ENCODE assay signal across 43 cellular contexts in the genomic region with DNA sequence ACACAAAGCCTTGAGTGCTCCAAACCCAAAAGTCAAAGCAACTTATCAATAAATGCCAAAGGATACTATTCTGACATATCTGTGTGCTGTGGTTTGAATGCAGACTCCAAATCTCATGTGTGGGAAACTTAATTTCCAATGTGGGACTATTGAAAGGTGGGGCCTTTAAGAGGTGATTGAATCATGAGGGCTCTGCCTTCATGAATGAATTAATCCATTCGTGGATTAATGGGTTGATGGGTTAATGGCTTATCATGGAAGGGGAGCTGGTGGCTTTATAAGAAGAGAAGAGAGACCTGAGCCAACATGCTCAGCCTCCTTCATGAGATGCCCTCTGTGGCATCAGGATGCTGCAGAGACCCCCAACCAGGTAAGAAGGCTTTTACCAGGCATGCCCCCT. TPM values are rescaled to one million over a fixed set of nuclear protein-coding genes. Genes with fewer than 3 reads are reported as not detected.
"Had no signal": no experiment of that assay in that cellular context is flagged by ENCODE, and none has a peak within 500 bp of the region (broad histone marks: within the 10 kb centered on the region; RNA-seq: fewer than 3 reads in every experiment).

No MANE protein-coding gene starts in this region.

- FAIRE-seq: astrocyte, bronchial epithelial cell had no signal

- H3K9me3 Mint-ChIP-seq: activated naive CD4-positive, alpha-beta T cell treated with anti-CD3 and anti-CD28 coated beads for 36 hours; activated naive CD4-positive, alpha-beta T cell treated with anti-CD3 and anti-CD28 coated beads, Interleukin-2, amount 10 ng/mL, durations not matched to agents 7 days and 5 days; activated naive CD4-positive, alpha-beta T cell treated with anti-CD3 and anti-CD28 coated beads, Interleukin-2, amount 50 U/mL, for 24 hours; activated naive CD4-positive, alpha-beta T cell treated with anti-CD3 and anti-CD28 coated beads, Interleukin-2, amount 50 U/mL, for 72 hours; activated naive CD8-positive, alpha-beta T cell treated with anti-CD3 and anti-CD28 coated beads for 36 hours; activated naive CD8-positive, alpha-beta T cell treated with anti-CD3 and anti-CD28 coated beads, Interleukin-2, amount 10 ng/mL, durations not matched to agents 7 days and 5 days; activated naive CD8-positive, alpha-beta T cell treated with anti-CD3 and anti-CD28 coated beads, Interleukin-2, amount 50 U/mL, for 24 hours; activated T-cell treated with anti-CD3 and anti-CD28 coated beads, Interleukin-2, amount 50 U/mL, for 24 hours; activated T-cell treated with anti-CD3 and anti-CD28 coated beads, Interleukin-2, amount 50 U/mL, for 4 hours; activated T-cell treated with anti-CD3 and anti-CD28 coated beads, Interleukin-2, amount 50 U/mL, for 72 hours; activated T-helper 1 cell treated with anti-CD3 and anti-CD28 coated beads, Interleukin-12 subunit alpha, Interleukin-12 subunit beta, Interleukin-2, Interleukin-4 antibody, amounts not matched to agents 30 ng/mL and 10 ng/mL and 1 ng/mL, durations not matched to agents 14 hours and 24 hours and 36 hours; activated T-helper 17 cell treated with anti-CD3 and anti-CD28 coated beads, Interleukin-2, amount 50 U/mL, for 72 hours; activated T-helper 2 cell treated with anti-CD3 and anti-CD28 coated beads, Interferon-gamma antibody, Interleukin-2, Interleukin-4, amounts not matched to agents 10 μg/mL and 5 μg/mL and 100 μg/mL, durations not matched to agents 14 hours and 24 hours and 36 hours; central memory CD8-positive, alpha-beta T cell had no signal

- H3K4me1 Mint-ChIP-seq: activated naive CD4-positive, alpha-beta T cell treated with anti-CD3 and anti-CD28 coated beads, Interleukin-2, amount 10 ng/mL, durations not matched to agents 7 days and 5 days; activated naive CD4-positive, alpha-beta T cell treated with anti-CD3 and anti-CD28 coated beads, Interleukin-2, amount 50 U/mL, for 24 hours; activated naive CD8-positive, alpha-beta T cell treated with anti-CD3 and anti-CD28 coated beads for 36 hours; activated naive CD8-positive, alpha-beta T cell treated with anti-CD3 and anti-CD28 coated beads, Interleukin-2, amount 10 ng/mL, durations not matched to agents 7 days and 5 days; activated naive CD8-positive, alpha-beta T cell treated with anti-CD3 and anti-CD28 coated beads, Interleukin-2, amount 50 U/mL, for 24 hours; activated T-helper 17 cell treated with anti-CD3 and anti-CD28 coated beads, Interleukin-2, amount 50 U/mL, for 72 hours; brain; central memory CD8-positive, alpha-beta T cell had no signal

- H3K27me3 ChIP-seq: adrenal gland, ascending aorta, body of pancreas, breast epithelium, cardiac muscle cell had no signal

- H3K27ac Mint-ChIP-seq: activated naive CD4-positive, alpha-beta T cell treated with anti-CD3 and anti-CD28 coated beads for 36 hours; activated naive CD4-positive, alpha-beta T cell treated with anti-CD3 and anti-CD28 coated beads, Interleukin-2, amount 10 ng/mL, durations not matched to agents 7 days and 5 days; activated naive CD4-positive, alpha-beta T cell treated with anti-CD3 and anti-CD28 coated beads, Interleukin-2, amount 50 U/mL, for 24 hours; activated naive CD4-positive, alpha-beta T cell treated with anti-CD3 and anti-CD28 coated beads, Interleukin-2, amount 50 U/mL, for 72 hours; activated naive CD8-positive, alpha-beta T cell; activated naive CD8-positive, alpha-beta T cell treated with anti-CD3 and anti-CD28 coated beads for 36 hours; activated naive CD8-positive, alpha-beta T cell treated with anti-CD3 and anti-CD28 coated beads, Interleukin-2, amount 10 ng/mL, durations not matched to agents 7 days and 5 days; activated naive CD8-positive, alpha-beta T cell treated with anti-CD3 and anti-CD28 coated beads, Interleukin-2, amount 50 U/mL, for 24 hours; activated T-cell treated with anti-CD3 and anti-CD28 coated beads, Interleukin-2, amount 50 U/mL, for 24 hours; activated T-cell treated with anti-CD3 and anti-CD28 coated beads, Interleukin-2, amount 50 U/mL, for 72 hours; activated T-helper 1 cell treated with anti-CD3 and anti-CD28 coated beads, Interleukin-12 subunit alpha, Interleukin-12 subunit beta, Interleukin-2, Interleukin-4 antibody, amounts not matched to agents 30 ng/mL and 10 ng/mL and 1 ng/mL, durations not matched to agents 14 hours and 24 hours and 36 hours; activated T-helper 17 cell treated with anti-CD3 and anti-CD28 coated beads, Interleukin-2, amount 50 U/mL, for 72 hours; activated T-helper 2 cell treated with anti-CD3 and anti-CD28 coated beads, Interferon-gamma antibody, Interleukin-2, Interleukin-4, amounts not matched to agents 10 μg/mL and 5 μg/mL and 100 μg/mL, durations not matched to agents 14 hours and 24 hours and 36 hours; brain had no signal

- H3K4me1 ChIP-seq: adrenal gland, ascending aorta, body of pancreas, breast epithelium had no signal

- H3K4me3 ChIP-seq: adrenal gland, ascending aorta, body of pancreas, breast epithelium, cardiac muscle cell had no signal

- DNase-seq: activated effector memory CD4-positive, alpha-beta T cell treated with anti-CD3 and anti-CD28 coated beads, Interleukin-2, amount 50 U/mL, for 16 hours; activated effector memory CD4-positive, alpha-beta T cell treated with Interleukin-2 at 50 U/mL for 16 hours; activated gamma-delta T cell; activated gamma-delta T cell treated with Interleukin-2 at 50 U/mL for 16 hours; activated naive CD4-positive, alpha-beta T cell; activated naive CD4-positive, alpha-beta T cell treated with anti-CD3 and anti-CD28 coated beads for 36 hours; activated naive CD4-positive, alpha-beta T cell treated with anti-CD3 and anti-CD28 coated beads, Interleukin-2, amount 10 ng/mL, durations not matched to agents 7 days and 5 days; activated naive CD4-positive, alpha-beta T cell treated with anti-CD3 and anti-CD28 coated beads, Interleukin-2, amount 50 U/mL, for 16 hours; activated naive CD4-positive, alpha-beta T cell treated with Interleukin-2 at 50 U/mL for 16 hours; activated naive CD8-positive, alpha-beta T cell treated with anti-CD3 and anti-CD28 coated beads for 36 hours; activated naive CD8-positive, alpha-beta T cell treated with anti-CD3 and anti-CD28 coated beads, Interleukin-2, amount 10 ng/mL, durations not matched to agents 7 days and 5 days; activated naive CD8-positive, alpha-beta T cell treated with anti-CD3 and anti-CD28 coated beads, Interleukin-2, amount 50 U/mL, for 24 hours; activated T-cell treated with anti-CD3 and anti-CD28 coated beads, Interleukin-2, amount 50 U/mL, for 24 hours; activated T-cell treated with anti-CD3 and anti-CD28 coated beads, Interleukin-2, amount 50 U/mL, for 4 hours; activated T-cell treated with anti-CD3 and anti-CD28 coated beads, Interleukin-2, amount 50 U/mL, for 48 hours; activated T-cell treated with anti-CD3 and anti-CD28 coated beads, Interleukin-2, amount 50 U/mL, for 72 hours; adrenal gland; amniotic stem cell; amygdala; anterior cingulate cortex; aorta; body of pancreas; brain microvascular endothelial cell; caudate nucleus; central memory CD4-positive, alpha-beta T cell; cerebellar nuclear complex had no signal

- H3K4me3 Mint-ChIP-seq: activated naive CD4-positive, alpha-beta T cell treated with anti-CD3 and anti-CD28 coated beads for 36 hours; activated naive CD4-positive, alpha-beta T cell treated with anti-CD3 and anti-CD28 coated beads, Interleukin-2, amount 10 ng/mL, durations not matched to agents 7 days and 5 days; activated naive CD4-positive, alpha-beta T cell treated with anti-CD3 and anti-CD28 coated beads, Interleukin-2, amount 50 U/mL, for 24 hours; activated naive CD8-positive, alpha-beta T cell; activated naive CD8-positive, alpha-beta T cell treated with anti-CD3 and anti-CD28 coated beads for 36 hours; activated naive CD8-positive, alpha-beta T cell treated with anti-CD3 and anti-CD28 coated beads, Interleukin-2, amount 10 ng/mL, durations not matched to agents 7 days and 5 days; activated naive CD8-positive, alpha-beta T cell treated with anti-CD3 and anti-CD28 coated beads, Interleukin-2, amount 50 U/mL, for 24 hours; activated T-cell treated with anti-CD3 and anti-CD28 coated beads, Interleukin-2, amount 50 U/mL, for 24 hours; activated T-cell treated with anti-CD3 and anti-CD28 coated beads, Interleukin-2, amount 50 U/mL, for 4 hours; activated T-cell treated with anti-CD3 and anti-CD28 coated beads, Interleukin-2, amount 50 U/mL, for 72 hours; activated T-helper 1 cell treated with anti-CD3 and anti-CD28 coated beads, Interleukin-12 subunit alpha, Interleukin-12 subunit beta, Interleukin-2, Interleukin-4 antibody, amounts not matched to agents 30 ng/mL and 10 ng/mL and 1 ng/mL, durations not matched to agents 14 hours and 24 hours and 36 hours; activated T-helper 17 cell treated with anti-CD3 and anti-CD28 coated beads, Interleukin-2, amount 50 U/mL, for 72 hours; brain; central memory CD8-positive, alpha-beta T cell had no signal

- H3K27ac ChIP-seq: adrenal gland, ascending aorta, body of pancreas, brain microvascular endothelial cell, breast epithelium, cardiac muscle cell had no signal

- H3K36me3 ChIP-seq: adrenal gland, ascending aorta, brain microvascular endothelial cell, breast epithelium, cardiac muscle cell had no signal

- H3K36me3 Mint-ChIP-seq: activated naive CD4-positive, alpha-beta T cell treated with anti-CD3 and anti-CD28 coated beads, Interleukin-2, amount 10 ng/mL, durations not matched to agents 7 days and 5 days; activated naive CD4-positive, alpha-beta T cell treated with anti-CD3 and anti-CD28 coated beads, Interleukin-2, amount 50 U/mL, for 24 hours; activated naive CD4-positive, alpha-beta T cell treated with anti-CD3 and anti-CD28 coated beads, Interleukin-2, amount 50 U/mL, for 72 hours; activated naive CD8-positive, alpha-beta T cell; activated naive CD8-positive, alpha-beta T cell treated with anti-CD3 and anti-CD28 coated beads for 36 hours; activated naive CD8-positive, alpha-beta T cell treated with anti-CD3 and anti-CD28 coated beads, Interleukin-2, amount 10 ng/mL, durations not matched to agents 7 days and 5 days; brain had no signal

- ATAC-seq: activated naive CD4-positive, alpha-beta T cell treated with anti-CD3 and anti-CD28 coated beads, Interleukin-2, amount 50 U/mL, for 72 hours; activated naive CD8-positive, alpha-beta T cell treated with anti-CD3 and anti-CD28 coated beads, Interleukin-2, amount 50 U/mL, for 24 hours; activated T-cell treated with anti-CD3 and anti-CD28 coated beads, Interleukin-2, amount 50 U/mL, for 4 hours; activated T-cell treated with anti-CD3 and anti-CD28 coated beads, Interleukin-2, amount 50 U/mL, for 72 hours; activated T-helper 17 cell treated with anti-CD3 and anti-CD28 coated beads, Interleukin-2, amount 50 U/mL, for 72 hours; body of pancreas had no signal

- H3K9me3 ChIP-seq: adrenal gland, ascending aorta, body of pancreas had no signal

RNA-seq across cellular contexts. Expression of gene ZNF280A, which starts 16.8 kb away (rescaled TPM):
- total RNA-seq: activated naive CD4-positive, alpha-beta T cell treated with anti-CD3 and anti-CD28 coated beads for 36 hours; activated naive CD4-positive, alpha-beta T cell treated with anti-CD3 and anti-CD28 coated beads, Interleukin-2, amount 50 U/mL, for 72 hours; activated naive CD8-positive, alpha-beta T cell treated with anti-CD3 and anti-CD28 coated beads for 36 hours; activated naive CD8-positive, alpha-beta T cell treated with anti-CD3 and anti-CD28 coated beads, Interleukin-2, amount 10 ng/mL, durations not matched to agents 7 days and 5 days; activated T-cell treated with anti-CD3 and anti-CD28 coated beads, Interleukin-2, amount 50 U/mL, for 4 hours; activated T-cell treated with anti-CD3 and anti-CD28 coated beads, Interleukin-2, amount 50 U/mL, for 72 hours; activated T-helper 1 cell treated with anti-CD3 and anti-CD28 coated beads, Interleukin-12 subunit alpha, Interleukin-12 subunit beta, Interleukin-2, Interleukin-4 antibody, amounts not matched to agents 30 ng/mL and 10 ng/mL and 1 ng/mL, durations not matched to agents 14 hours and 24 hours and 36 hours; activated T-helper 17 cell treated with anti-CD3 and anti-CD28 coated beads, Interleukin-2, amount 50 U/mL, for 72 hours; activated T-helper 2 cell treated with anti-CD3 and anti-CD28 coated beads, Interferon-gamma antibody, Interleukin-2, Interleukin-4, amounts not matched to agents 10 μg/mL and 5 μg/mL and 100 μg/mL, durations not matched to agents 14 hours and 24 hours and 36 hours; aorta; ascending aorta; body of pancreas; breast epithelium; bronchial epithelial cell; cardiac muscle cell; cardiac septum; cerebellum; chondrocyte had no signal
- polyA plus RNA-seq: adipose tissue, aorta, cardiac muscle cell had no signal

RNA-seq across cellular contexts. Expression of gene PRAME, which starts 22.1 kb away (rescaled TPM):
- total RNA-seq: activated naive CD4-positive, alpha-beta T cell treated with anti-CD3 and anti-CD28 coated beads for 36 hours; activated naive CD8-positive, alpha-beta T cell treated with anti-CD3 and anti-CD28 coated beads for 36 hours; activated naive CD8-positive, alpha-beta T cell treated with anti-CD3 and anti-CD28 coated beads, Interleukin-2, amount 10 ng/mL, durations not matched to agents 7 days and 5 days; activated T-helper 1 cell treated with anti-CD3 and anti-CD28 coated beads, Interleukin-12 subunit alpha, Interleukin-12 subunit beta, Interleukin-2, Interleukin-4 antibody, amounts not matched to agents 30 ng/mL and 10 ng/mL and 1 ng/mL, durations not matched to agents 14 hours and 24 hours and 36 hours; activated T-helper 17 cell treated with anti-CD3 and anti-CD28 coated beads, Interleukin-2, amount 50 U/mL, for 72 hours; activated T-helper 2 cell treated with anti-CD3 and anti-CD28 coated beads, Interferon-gamma antibody, Interleukin-2, Interleukin-4, amounts not matched to agents 10 μg/mL and 5 μg/mL and 100 μg/mL, durations not matched to agents 14 hours and 24 hours and 36 hours; aorta; ascending aorta; astrocyte; body of pancreas; bronchial epithelial cell; cardiac muscle cell; cerebellum; chondrocyte had no signal
- polyA plus RNA-seq: aorta, cardiac muscle cell had no signal

RNA-seq across cellular contexts. Expression of gene ZNF280B, which starts 28.4 kb away (rescaled TPM):
- total RNA-seq: ascending aorta had no signal
- polyA plus RNA-seq: aorta had no signal
